8 cellular contexts compared by ENCODE assay signal in genomic region chr12:47032644-47033043, GRCh38. TPM values are rescaled to one million over a fixed set of nuclear protein-coding genes. Genes with fewer than 3 reads are reported as not detected.
DNase-seq lines count a peak whose midpoint lies in the region; ATAC-seq, FAIRE-seq and TF ChIP-seq lines count a peak whose summit lies in the region.

No MANE protein-coding gene starts in this region.

- H3K9ac ChIP-seq in astrocyte (ENCODE audit: low read length) = no peak overlapping the region

- no peaks in the 10 kb centered on the region for H3K9me3 Mint-ChIP-seq in astrocyte (ENCODE audit: unreplicated experiment)

- no peaks in the 10 kb centered on the region for H4K20me1 ChIP-seq in astrocyte (ENCODE audit: insufficient read depth, low read length)

- no peak for TF ChIP-seq POLR2A in GM12892 (IDR thresholded peaks at IDR 0.05; ENCODE audit: low read depth, low read length)

- H3K36me3 ChIP-seq in astrocyte (ENCODE audit: insufficient read depth, low read length) (no peaks in the 10 kb centered on the region), iPS DF 6.9 (ENCODE audit: control insufficient read depth, insufficient read depth, low read length) (no peaks in the 10 kb centered on the region)

- TF ChIP-seq CTCF in GM12865 (IDR thresholded peaks at IDR 0.05; ENCODE audit: insufficient read depth, low read depth, low read length, missing control alignments) = peak; percentile 33
- TF ChIP-seq CTCF in astrocyte (IDR thresholded peaks at IDR 0.05; ENCODE audit: insufficient read depth, low read depth, low read length) = peak; percentile 51

- peak; percentile 20 for DNase-seq in AG08395 (ENCODE audit: low spot score)
- DNase-seq in GM12865 (ENCODE audit: low read depth) = peak; percentile 44
- peak; percentile 21 for DNase-seq in NCI-H2081 treated with DMSO at 0.1 percent for 48 hours (lab: John Stamatoyannopoulos, UW)
- peak; percentile 54 for DNase-seq in astrocyte (ENCODE audit: low read depth)
- peak; percentile 20 for DNase-seq in iPS DF 6.9 (ENCODE audit: low read depth, low spot score)
- no peak for DNase-seq in stimulated activated naive CD8-positive, alpha-beta T cell treated with anti-CD3 and anti-CD28 coated beads, Interleukin-15, Interleukin-2, amounts not matched to agents 100 U/mL and 50 U/mL, for 24 hours
- DNase-seq in GM12892 (ENCODE audit: insufficient read length) = no peak

- no peak overlapping the region for H3K27ac Mint-ChIP-seq in astrocyte (ENCODE audit: unreplicated experiment)

- H3K4me1 Mint-ChIP-seq in astrocyte (ENCODE audit: low read depth, unreplicated experiment) = peaks cover 21% of the 10 kb centered on the region

- H3K27me3 ChIP-seq in astrocyte (ENCODE audit: insufficient read depth, low read length) (no peaks in the 10 kb centered on the region), iPS DF 6.9 (ENCODE audit: control insufficient read depth, insufficient read depth, low read length) (no peaks in the 10 kb centered on the region)

- H3K9me3 ChIP-seq in astrocyte (ENCODE audit: insufficient read depth, low read depth, low read length) (no peaks in the 10 kb centered on the region), iPS DF 6.9 (ENCODE audit: control insufficient read depth, insufficient read depth, low read length) (no peaks in the 10 kb centered on the region)

- H3K36me3 Mint-ChIP-seq in astrocyte (ENCODE audit: low read depth, unreplicated experiment) = no peaks in the 10 kb centered on the region

- peaks cover 4% of the 10 kb centered on the region for H3K27me3 Mint-ChIP-seq in astrocyte (ENCODE audit: low read depth, unreplicated experiment)

- no peak overlapping the region for H3K27ac ChIP-seq in astrocyte (ENCODE audit: low read depth, low read length)
- no peak overlapping the region for H3K27ac ChIP-seq in iPS DF 6.9 (ENCODE audit: low read length)

- H2AFZ ChIP-seq in astrocyte (ENCODE audit: low read depth, low read length) = peak overlapping the region; percentile 28

- peaks cover 15% of the 10 kb centered on the region for H3K4me1 ChIP-seq in astrocyte (ENCODE audit: insufficient read depth, low read length)
- H3K4me1 ChIP-seq in iPS DF 6.9 (ENCODE audit: control insufficient read depth, insufficient read depth, low read length) = no peaks in the 10 kb centered on the region

- no peaks in the 10 kb centered on the region for H3K79me2 ChIP-seq in astrocyte (ENCODE audit: insufficient read depth, low read length)

- peak; percentile 81 for FAIRE-seq in astrocyte (lab: Jason Lieb, UNC)
- FAIRE-seq in GM12892 (lab: Jason Lieb, UNC) = no peak

- no CpG with 5 or more reads among the region's 1 CpG for WGBS in iPS DF 6.9 (ENCODE audit: insufficient coverage, insufficient read length)

- H3K4me3 ChIP-seq in GM12865 (ENCODE audit: low read depth, low read length) = no peak overlapping the region
- no peak overlapping the region for H3K4me3 ChIP-seq in astrocyte (ENCODE audit: insufficient read depth, low read depth, low read length)
- no peak overlapping the region for H3K4me3 ChIP-seq in iPS DF 6.9 (ENCODE audit: low read length)

- ATAC-seq in stimulated activated naive CD8-positive, alpha-beta T cell treated with anti-CD3 and anti-CD28 coated beads, Interleukin-15, Interleukin-2, amounts not matched to agents 100 U/mL and 50 U/mL, for 24 hours = peak; percentile 78
- ATAC-seq in HG03196 (IDR thresholded peaks at IDR 0.05; ENCODE audit: unreplicated experiment) = no peak

- H3K4me2 ChIP-seq in astrocyte (ENCODE audit: low read length) = no peak overlapping the region

- no peak overlapping the region for H3K4me3 Mint-ChIP-seq in astrocyte (ENCODE audit: unreplicated experiment)

RNA-seq across cellular contexts. Expression of gene PCED1B, which starts 46.8 kb away (rescaled TPM):
- total RNA-seq in astrocyte = 1.8 and 2.4 TPM in 2 replicates
- polyA plus RNA-seq in GM12892 (2012; ENCODE audit: missing spikeins) = 1.3 TPM

RNA-seq across cellular contexts. Expression of gene AMIGO2, which starts 47.1 kb away (rescaled TPM):
- 25.2 and 35.4 TPM in 2 replicates for total RNA-seq in astrocyte
- polyA plus RNA-seq in GM12892 (2012; ENCODE audit: missing spikeins) = 0.06 TPM

Comparison
In these comparisons a context has a peak if more than half of its experiments do, and no peak if none do; other contexts are left out.
1. DNase-seq: peak in AG08395 (single experiment), GM12865 (single experiment), NCI-H2081 treated with DMSO at 0.1 percent for 48 hours (single experiment), astrocyte (single experiment) and iPS DF 6.9 (single experiment); none in stimulated activated naive CD8-positive, alpha-beta T cell treated with anti-CD3 and anti-CD28 coated beads, Interleukin-15, Interleukin-2, amounts not matched to agents 100 U/mL and 50 U/mL, for 24 hours (single experiment) and GM12892 (single experiment).